In genomic region chr4:160142579-160142978, GRCh38 we compare ENCODE assay signal across 14 cellular contexts.
DNase-seq lines count a peak whose midpoint lies in the region; ATAC-seq and TF ChIP-seq lines count a peak whose summit lies in the region.
"Had no signal": no experiment of that assay in that cellular context is flagged by ENCODE, and none has a peak within 500 bp of the region (broad histone marks: within the 10 kb centered on the region; RNA-seq: fewer than 3 reads in every experiment).

No MANE protein-coding gene starts in this region.

- intact Hi-C loops in transverse colon (cut with DNase I; ENCODE audit: low total_unique reads) (no loop called here), psoas muscle (cut with DNase I) (no loop called here), sigmoid colon (cut with DNase I) (no loop called here)

- TF ChIP-seq POLR2A in NB4 (IDR thresholded peaks at IDR 0.05; ENCODE audit: extremely low read depth, insufficient read length) (no peak), transverse colon (IDR thresholded peaks at IDR 0.05) (no peak), sigmoid colon (IDR thresholded peaks at IDR 0.05) (no peak)

- TF ChIP-seq CTCF in NB4 (IDR thresholded peaks at IDR 0.05; ENCODE audit: low read depth, low read length) = no peak
- TF ChIP-seq CTCF in transverse colon (IDR thresholded peaks at IDR 0.05) = no peak
- TF ChIP-seq CTCF in psoas muscle (IDR thresholded peaks at IDR 0.05) = no peak
- TF ChIP-seq CTCF in sigmoid colon (IDR thresholded peaks at IDR 0.05) = no peak

- H3K27ac ChIP-seq in transverse colon (no peak overlapping the region), psoas muscle (no peak overlapping the region), sigmoid colon (no peak overlapping the region)
- H3K27ac ChIP-seq: neutrophil, SJCRH30, thoracic aorta had no signal

- DNase-seq in NB4 (ENCODE audit: low read depth) (peak; percentile 22), transverse colon (no peak), psoas muscle (no peak), sigmoid colon (no peak), middle frontal gyrus (ENCODE audit: extremely low spot score, low spot score) (no peak)
- DNase-seq: activated CD4-positive, alpha-beta T cell treated with anti-CD3 and anti-CD28 coated beads for 4 hours; activated naive CD4-positive, alpha-beta T cell treated with anti-CD3 and anti-CD28 coated beads for 36 hours; CD8-positive, alpha-beta memory T cell; SJCRH30 had no signal

- TF ChIP-seq EP300 in transverse colon (IDR thresholded peaks at IDR 0.05; ENCODE audit: low read depth) (no peak), sigmoid colon (IDR thresholded peaks at IDR 0.05) (no peak)

- ATAC-seq in GM18520 (IDR thresholded peaks at IDR 0.05; ENCODE audit: unreplicated experiment) = peak; percentile 100
- peak; percentile 100 for ATAC-seq in GM21423 (IDR thresholded peaks at IDR 0.05; ENCODE audit: unreplicated experiment)
- peak; percentile 87 for ATAC-seq in HG03025 (IDR thresholded peaks at IDR 0.05; ENCODE audit: low FRiP score, unreplicated experiment)
- ATAC-seq in psoas muscle = no peak

- H3K4me3 ChIP-seq in NB4 (ENCODE audit: low read depth, low read length) (no peak overlapping the region), transverse colon (no peak overlapping the region), psoas muscle (no peak overlapping the region), sigmoid colon (no peak overlapping the region)
- H3K4me3 ChIP-seq: SJCRH30, thoracic aorta had no signal

- WGBS in transverse colon (ENCODE audit: low coverage in 1 of 2), 2 donors = 67 to 80% methylated on average over 1 to 2 of the region's 2 CpGs
- WGBS in psoas muscle, 3 donors = 56 to 66% (median 60%) methylated on average over 2 of the region's 2 CpGs
- 64 to 75% methylated on average over 2 of the region's 2 CpGs for whole genome bisulfite sequencing in sigmoid colon, 2 donors

- in situ Hi-C loops in transverse colon (cut with MboI; ENCODE audit: low pct_ligation_motif_present in 1 of 4, low pct_unique_long_range_greater_than_20kb in 1 of 4, low sequenced_read_pairs in 3 of 4) = no loop called here

- H3K9me3 ChIP-seq in transverse colon = no peaks in the 10 kb centered on the region
- peaks cover 3% of the 10 kb centered on the region for H3K9me3 ChIP-seq in psoas muscle
- H3K9me3 ChIP-seq in sigmoid colon = no peaks in the 10 kb centered on the region
- H3K9me3 ChIP-seq: neutrophil, SJCRH30, thoracic aorta had no signal

- H3K27me3 ChIP-seq in transverse colon = no peaks in the 10 kb centered on the region
- H3K27me3 ChIP-seq in psoas muscle (ENCODE audit: insufficient read depth in 3 of 3, low read length in 2 of 3) = no peaks in the 10 kb centered on the region
- no peaks in the 10 kb centered on the region for H3K27me3 ChIP-seq in sigmoid colon
- H3K27me3 ChIP-seq: neutrophil, SJCRH30 had no signal

- H3K4me1 ChIP-seq in transverse colon (peaks cover 0 to 3% (median 0%) of the 10 kb centered on the region in 4 donors), psoas muscle (no peaks in the 10 kb centered on the region), sigmoid colon (no peaks in the 10 kb centered on the region)
- H3K4me1 ChIP-seq: SJCRH30 had no signal

- H3K36me3 ChIP-seq in transverse colon (no peaks in the 10 kb centered on the region), psoas muscle (ENCODE audit: insufficient read depth in 1 of 2, low read depth in 1 of 2) (no peaks in the 10 kb centered on the region), sigmoid colon (no peaks in the 10 kb centered on the region)
- H3K36me3 ChIP-seq: neutrophil, SJCRH30, thoracic aorta had no signal

Comparison
In these comparisons a context has a peak if more than half of its experiments do, and no peak if none do; other contexts are left out.
1. ATAC-seq: peak in GM18520 (single experiment), GM21423 (single experiment) and HG03025 (single experiment); none in psoas muscle (0 of 4).